Comparison of ENCODE assay signal across 26 cellular contexts in the genomic region with DNA sequence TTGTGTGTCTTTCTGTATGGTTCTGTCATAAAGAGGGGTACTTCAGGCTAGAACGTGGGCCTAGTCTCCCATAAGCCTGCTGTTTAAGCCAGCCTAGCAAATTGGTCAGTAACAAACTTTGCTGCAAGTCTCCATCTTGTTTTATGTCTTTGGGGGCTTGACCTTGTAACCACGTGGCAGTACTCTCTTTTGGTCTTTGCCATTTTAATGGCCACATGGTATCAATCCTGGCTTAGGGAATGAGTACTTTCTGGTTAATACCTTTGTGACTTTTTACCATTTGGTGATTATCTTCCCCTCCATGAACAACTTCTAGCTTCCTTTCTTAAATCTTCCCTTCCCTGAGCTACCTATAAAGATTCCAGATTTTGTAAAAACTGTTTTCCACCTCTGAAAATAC.
"Had no signal": no experiment of that assay in that cellular context is flagged by ENCODE, and none has a peak within 500 bp of the region (broad histone marks: within the 10 kb centered on the region; RNA-seq: fewer than 3 reads in every experiment).

No MANE protein-coding gene starts in this region.

- ATAC-seq: stimulated activated effector memory CD8-positive, alpha-beta T cell treated with anti-CD3 and anti-CD28 coated beads, Interleukin-12 subunit alpha, Interleukin-12 subunit beta, amount 100 ng/mL, for 72 hours; stimulated activated memory B cell treated with anti-CD40 and anti-IgM and Interleukin-4, amounts not matched to agents 10 μg/mL and 1 μg/mL and 100 μg/mL, for 72 hours; stimulated activated naive B cell treated with anti-CD40 and anti-IgM and Interleukin-4, amounts not matched to agents 10 μg/mL and 1 μg/mL and 100 μg/mL, for 72 hours; stimulated activated naive CD8-positive, alpha-beta T cell treated with anti-CD3 and anti-CD28 coated beads, Interleukin-15, amount 100 ng/mL, for 72 hours; stimulated activated naive CD8-positive, alpha-beta T cell treated with anti-CD3 and anti-CD28 coated beads, Interleukin-15, Interleukin-2, amounts not matched to agents 100 U/mL and 50 U/mL, for 24 hours; upper lobe of right lung had no signal

- H3K36me3 ChIP-seq: stomach, suprapubic skin, thoracic aorta, thyroid gland, tibial artery, tibial nerve, transverse colon, upper lobe of left lung, upper lobe of right lung, uterus, vagina had no signal

- FAIRE-seq: urothelium cell line had no signal

- H3K27ac ChIP-seq: stomach, suprapubic skin, testis, thoracic aorta, thyroid gland, tibial artery, tibial nerve, transverse colon, upper lobe of left lung, upper lobe of right lung, uterus, vagina had no signal

- H3K9me3 ChIP-seq: testis, thyroid gland, upper lobe of right lung, uterus, vagina had no signal

- DNase-seq: stimulated activated CD4-positive, alpha-beta T cell treated with anti-CD3 and anti-CD28 coated beads, Interleukin-2, amount 100 ng/mL, for 48 hours; stimulated activated CD4-positive, alpha-beta T cell treated with anti-CD3 and anti-CD28 coated beads, Interleukin-4, amount 100 ng/mL, for 1 hour; stimulated activated CD4-positive, alpha-beta T cell treated with anti-CD3 and anti-CD28 coated beads, Interleukin-4, amount 100 ng/mL, for 24 hours; stimulated activated CD4-positive, alpha-beta T cell treated with anti-CD3 and anti-CD28 coated beads, Interleukin-4, amount 100 ng/mL, for 4 hours; stimulated activated CD8-positive, alpha-beta memory T cell treated with anti-CD3 and anti-CD28 coated beads, Interleukin-4, amount 100 ng/mL, for 48 hours; stimulated activated naive B cell treated with anti-CD40 and anti-IgM and Interleukin-4, amounts not matched to agents 10 μg/mL and 1 μg/mL and 100 μg/mL, for 72 hours; stimulated activated naive CD4-positive, alpha-beta T cell; stimulated activated naive CD4-positive, alpha-beta T cell treated with Interleukin-2 at 50 U/mL for 16 hours; stimulated activated naive CD8-positive, alpha-beta T cell treated with anti-CD3 and anti-CD28 coated beads, Interleukin-15, amount 100 ng/mL, for 72 hours; stimulated activated naive CD8-positive, alpha-beta T cell treated with anti-CD3 and anti-CD28 coated beads, Interleukin-15, Interleukin-2, amounts not matched to agents 100 U/mL and 50 U/mL, for 24 hours; stomach; substantia nigra; testis; thyroid gland; tibial artery; transverse colon; upper lobe of left lung; upper lobe of right lung; uterus had no signal

- H3K4me1 ChIP-seq: stomach, suprapubic skin, testis, thyroid gland, tibial artery, tibial nerve, transverse colon, upper lobe of left lung, upper lobe of right lung, uterus, vagina had no signal

- H3K27me3 ChIP-seq: stomach, suprapubic skin, testis, thyroid gland, tibial artery, tibial nerve, transverse colon, upper lobe of left lung, upper lobe of right lung, uterus, vagina had no signal

- H3K4me3 ChIP-seq: stomach, suprapubic skin, testis, thoracic aorta, thyroid gland, tibial artery, tibial nerve, transverse colon, upper lobe of left lung, upper lobe of right lung, uterus, vagina had no signal
